2 cellular contexts compared by ENCODE assay signal in genomic region chr2:97688062-97688827, GRCh38.
TF ChIP-seq lines count a peak whose summit lies in the region.

No MANE protein-coding gene starts in this region.

TF ChIP-seq in HepG2, 621 proteins besides CTCF, POLR2A, EP300 and RAD21:
- TF ChIP-seq PAX8 (CRISPR knock-in tag; IDR thresholded peaks at IDR 0.05; ENCODE audit: borderline replicate concordance) (no peak), ZNF331 (CRISPR knock-in tag; IDR thresholded peaks at IDR 0.05) (no peak), GATAD2A (CRISPR knock-in tag; IDR thresholded peaks at IDR 0.05) (no peak), MAFF (IDR thresholded peaks at IDR 0.05; ENCODE audit: low read depth, low read length) (no peak)
TF ChIP-seq in HepG2: peak in this region for 0.

TF ChIP-seq in GM12891, 5 proteins besides CTCF, POLR2A, EP300 and RAD21:
- no peak for TF ChIP-seq SPI1 (IDR thresholded peaks at IDR 0.05; ENCODE audit: low read depth, low read length)
- TF ChIP-seq POLR2AphosphoS5 (IDR thresholded peaks at IDR 0.05; ENCODE audit: low read depth, low read length): no peak
- TF ChIP-seq PAX5 (IDR thresholded peaks at IDR 0.05; ENCODE audit: insufficient read depth, low read length, severe bottlenecking): no peak
- no peak for TF ChIP-seq TAF1 (IDR thresholded peaks at IDR 0.05; ENCODE audit: low read depth, low read length)
- no peak for TF ChIP-seq POU2F2 (IDR thresholded peaks at IDR 0.05; ENCODE audit: low read depth, low read length)
